In genomic region chr16:23687034-23687808, GRCh38 we compare ENCODE assay signal across 31 cellular contexts. TPM values are rescaled to one million over a fixed set of nuclear protein-coding genes. Genes with fewer than 3 reads are reported as not detected.
"Had no signal": no experiment of that assay in that cellular context is flagged by ENCODE, and none has a peak within 500 bp of the region (broad histone marks: within the 10 kb centered on the region; RNA-seq: fewer than 3 reads in every experiment).

No MANE protein-coding gene starts in this region.

- ATAC-seq: left lung; natural killer cell treated with Interleukin-12 subunit alpha and Interleukin-12 subunit beta and Interleukin-15 and Interleukin-18, amount 100 ng/mL, for 72 hours; sciatic nerve; stimulated activated memory B cell treated with anti-CD40 and anti-IgM and Interleukin-4, amounts not matched to agents 10 μg/mL and 1 μg/mL and 100 μg/mL, for 72 hours; T-helper 17 cell had no signal

- H3K4me1 Mint-ChIP-seq: immature natural killer cell; mesothelial cell of epicardium; stimulated activated memory B cell treated with anti-CD40 and anti-IgM and Interleukin-4, amounts not matched to agents 10 μg/mL and 1 μg/mL and 100 μg/mL, for 72 hours; T-helper 17 cell had no signal

- H3K27ac ChIP-seq: coronary artery, esophagus muscularis mucosa, hepatocyte, left lung, stomach, transverse colon, uterus had no signal

- H3K27ac Mint-ChIP-seq: activated naive CD4-positive, alpha-beta T cell treated with anti-CD3 and anti-CD28 coated beads, Interleukin-2, amount 10 ng/mL, durations not matched to agents 7 days and 5 days; mesothelial cell of epicardium; natural killer cell treated with Interleukin-12 subunit alpha and Interleukin-12 subunit beta and Interleukin-15 and Interleukin-18, amount 100 ng/mL, for 72 hours; stimulated activated memory B cell treated with anti-CD40 and anti-IgM and Interleukin-4, amounts not matched to agents 10 μg/mL and 1 μg/mL and 100 μg/mL, for 72 hours had no signal

- H3K27me3 ChIP-seq: esophagus muscularis mucosa, hepatocyte, left lung, stomach, transverse colon, uterus had no signal

- DNase-seq: activated CD4-positive, alpha-beta T cell treated with anti-CD3 and anti-CD28 coated beads for 4 hours; activated CD4-positive, alpha-beta T cell treated with anti-CD3 and anti-CD28 coated beads, Interleukin-2, amount 50 U/mL, for 48 hours; activated CD4-positive, CD25-positive, alpha-beta regulatory T cell; activated CD8-positive, alpha-beta memory T cell treated with anti-CD3 and anti-CD28 coated beads, Interleukin-2, amount 50 U/mL, for 48 hours; activated effector memory CD4-positive, alpha-beta T cell treated with anti-CD3 and anti-CD28 coated beads, Interleukin-2, amount 50 U/mL, for 16 hours; activated naive CD4-positive, alpha-beta T cell treated with anti-CD3 and anti-CD28 coated beads, Interleukin-2, amount 10 ng/mL, durations not matched to agents 7 days and 5 days; activated T-cell treated with anti-CD3 and anti-CD28 coated beads, Interleukin-2, amount 50 U/mL, for 48 hours; amygdala; cerebellar nuclear complex; glutamatergic neuron; immature natural killer cell; left lung; nucleus accumbens; stimulated activated CD4-positive, alpha-beta T cell treated with anti-CD3 and anti-CD28 coated beads, Interleukin-15, amount 100 ng/mL, for 24 hours; stomach; T-helper 17 cell; transverse colon; uterus had no signal

- H3K4me3 Mint-ChIP-seq: activated naive CD4-positive, alpha-beta T cell treated with anti-CD3 and anti-CD28 coated beads, Interleukin-2, amount 10 ng/mL, durations not matched to agents 7 days and 5 days; immature natural killer cell; mesothelial cell of epicardium; natural killer cell treated with Interleukin-12 subunit alpha and Interleukin-12 subunit beta and Interleukin-15 and Interleukin-18, amount 100 ng/mL, for 72 hours; stimulated activated memory B cell treated with anti-CD40 and anti-IgM and Interleukin-4, amounts not matched to agents 10 μg/mL and 1 μg/mL and 100 μg/mL, for 72 hours; T-helper 17 cell had no signal

- FAIRE-seq: frontal cortex had no signal

- H2AFZ ChIP-seq: hepatocyte had no signal

- H3K4me3 ChIP-seq: coronary artery, esophagus muscularis mucosa, hepatocyte, left lung, smooth muscle cell, stomach, transverse colon, uterus had no signal

- H3K4me1 ChIP-seq: esophagus muscularis mucosa, stomach, transverse colon, uterus had no signal

- H3K9me3 ChIP-seq: esophagus muscularis mucosa, left lung, stomach, transverse colon, uterus had no signal

- H3K9me3 Mint-ChIP-seq: activated naive CD4-positive, alpha-beta T cell treated with anti-CD3 and anti-CD28 coated beads, Interleukin-2, amount 10 ng/mL, durations not matched to agents 7 days and 5 days; immature natural killer cell; mesothelial cell of epicardium; natural killer cell treated with Interleukin-12 subunit alpha and Interleukin-12 subunit beta and Interleukin-15 and Interleukin-18, amount 100 ng/mL, for 72 hours; stimulated activated memory B cell treated with anti-CD40 and anti-IgM and Interleukin-4, amounts not matched to agents 10 μg/mL and 1 μg/mL and 100 μg/mL, for 72 hours had no signal

- H3K36me3 ChIP-seq: uterus had no signal

- H3K27me3 Mint-ChIP-seq: activated naive CD4-positive, alpha-beta T cell treated with anti-CD3 and anti-CD28 coated beads, Interleukin-2, amount 10 ng/mL, durations not matched to agents 7 days and 5 days; natural killer cell treated with Interleukin-12 subunit alpha and Interleukin-12 subunit beta and Interleukin-15 and Interleukin-18, amount 100 ng/mL, for 72 hours; stimulated activated memory B cell treated with anti-CD40 and anti-IgM and Interleukin-4, amounts not matched to agents 10 μg/mL and 1 μg/mL and 100 μg/mL, for 72 hours; T-helper 17 cell had no signal

- H3K4me2 ChIP-seq: hepatocyte, smooth muscle cell had no signal

RNA-seq across cellular contexts. Expression of gene ERN2, which starts 25.8 kb away (rescaled TPM):
- total RNA-seq: activated CD8-positive, alpha-beta memory T cell treated with anti-CD3 and anti-CD28 coated beads for 36 hours; frontal cortex; kidney epithelial cell; lung microvascular endothelial cell; natural killer cell treated with Interleukin-12 subunit alpha and Interleukin-12 subunit beta and Interleukin-15 and Interleukin-18, amount 100 ng/mL, for 72 hours; sciatic nerve; smooth muscle cell; T-helper 17 cell; temporal lobe had no signal
- polyA plus RNA-seq: immature natural killer cell, smooth muscle cell had no signal
